9 cellular contexts compared by ENCODE assay signal in genomic region chr22:40180403-40180802, GRCh38. TPM values are rescaled to one million over a fixed set of nuclear protein-coding genes. Genes with fewer than 3 reads are reported as not detected.
DNase-seq lines count a peak whose midpoint lies in the region; ATAC-seq and TF ChIP-seq lines count a peak whose summit lies in the region.
"Had no signal": no experiment of that assay in that cellular context is flagged by ENCODE, and none has a peak within 500 bp of the region (broad histone marks: within the 10 kb centered on the region; RNA-seq: fewer than 3 reads in every experiment).

No MANE protein-coding gene starts in this region.

- no peak overlapping the region for H2BK5ac ChIP-seq in trophoblast cell (ENCODE audit: low read depth, low read length, poor library complexity)

- H3K4me2 ChIP-seq in OCI-LY3 (ENCODE audit: low read length): peak overlapping the region; percentile 97
- H3K4me2 ChIP-seq in trophoblast cell (ENCODE audit: low read length): no peak overlapping the region

- H3K9ac ChIP-seq in OCI-LY3 (ENCODE audit: low read length) (no peak overlapping the region), trophoblast cell (ENCODE audit: low read length) (no peak overlapping the region)

- no CpG with 5 or more reads among the region's 4 CpGs for WGBS in trophoblast cell (ENCODE audit: extremely low coverage, insufficient coverage, insufficient read length)

- H3K4me3 ChIP-seq in OCI-LY3 (ENCODE audit: low read length): peak overlapping the region; percentile 80; the same call in 1 of the 2 replicates
- no peak overlapping the region for H3K4me3 ChIP-seq in trophoblast cell (ENCODE audit: low read depth, low read length)

- H3K79me1 ChIP-seq in trophoblast cell (ENCODE audit: low read length): peaks cover 8% of the 10 kb centered on the region

- peak overlapping the region; percentile 82 to 87 for H3K4me3 Mint-ChIP-seq in effector memory CD8-positive, alpha-beta T cell

- H3K9me3 ChIP-seq in OCI-LY3 (ENCODE audit: insufficient read depth, low read length): no peaks in the 10 kb centered on the region
- H3K9me3 ChIP-seq in trophoblast cell (ENCODE audit: insufficient read depth, low read depth, low read length): no peaks in the 10 kb centered on the region

- DNase-seq in ELR (ENCODE audit: low read depth): peak; percentile 47
- DNase-seq in effector memory CD8-positive, alpha-beta T cell: no peak
- no peak for DNase-seq in trophoblast cell
- no peak for DNase-seq in 8988T
- no peak for DNase-seq in activated CD4-positive, CD25-positive, alpha-beta regulatory T cell (lab: John Stamatoyannopoulos, UW)
- no peak for DNase-seq in NCI-H1417 (lab: John Stamatoyannopoulos, UW)
- DNase-seq in GM19238 (ENCODE audit: insufficient read length, low spot score): no peak
- DNase-seq: NCI-H187 treated with DMSO at 0.1 percent for 48 hours had no signal

- peaks cover 54% of the 10 kb centered on the region for H4K20me1 ChIP-seq in OCI-LY3 (ENCODE audit: insufficient read depth, low read length)

- H4K12ac ChIP-seq in trophoblast cell (ENCODE audit: low read depth, low read length): no peak overlapping the region

- H3K27ac ChIP-seq in OCI-LY3 (ENCODE audit: low read length) (no peak overlapping the region), trophoblast cell (ENCODE audit: low read depth, low read length) (no peak overlapping the region)

- H2BK12ac ChIP-seq in trophoblast cell (ENCODE audit: low read length): no peak overlapping the region

- H3K14ac ChIP-seq in trophoblast cell (ENCODE audit: low read length): no peak overlapping the region

- H3K36me3 Mint-ChIP-seq in effector memory CD8-positive, alpha-beta T cell (ENCODE audit: insufficient read depth): peaks cover 14% of the 10 kb centered on the region

- H3K27me3 Mint-ChIP-seq in effector memory CD8-positive, alpha-beta T cell: no peaks in the 10 kb centered on the region

- no peak for ATAC-seq in effector memory CD8-positive, alpha-beta T cell (replicated peaks)

- no peak overlapping the region for H2AK5ac ChIP-seq in trophoblast cell (ENCODE audit: low read length)

- H3K23ac ChIP-seq in trophoblast cell (ENCODE audit: low read length): no peak overlapping the region

- H2AFZ ChIP-seq in OCI-LY3 (ENCODE audit: low read depth, low read length) (no peak overlapping the region), trophoblast cell (ENCODE audit: insufficient read depth, low read length, poor library complexity) (no peak overlapping the region)

- H4K8ac ChIP-seq in trophoblast cell (ENCODE audit: low read depth, low read length): no peak overlapping the region

- H3K9me3 Mint-ChIP-seq in effector memory CD8-positive, alpha-beta T cell: no peaks in the 10 kb centered on the region

- peak overlapping the region; percentile 88 to 91 for H3K27ac Mint-ChIP-seq in effector memory CD8-positive, alpha-beta T cell

- no peak overlapping the region for H4K91ac ChIP-seq in trophoblast cell (ENCODE audit: low read depth, low read length)

- no peak overlapping the region for H3K18ac ChIP-seq in trophoblast cell (ENCODE audit: low read length)

- H3K4me1 Mint-ChIP-seq in effector memory CD8-positive, alpha-beta T cell (ENCODE audit: low read depth in 2 of 2): peaks cover 62 to 75% of the 10 kb centered on the region in 2 donors

- no peak for TF ChIP-seq CTCF in OCI-LY3 (IDR thresholded peaks at IDR 0.05; ENCODE audit: low read depth, low read length)

- H3K27me3 ChIP-seq in OCI-LY3 (ENCODE audit: low read depth, low read length) (no peaks in the 10 kb centered on the region), trophoblast cell (ENCODE audit: insufficient read depth, low read length) (no peaks in the 10 kb centered on the region)

- H3K36me3 ChIP-seq in OCI-LY3 (replicated peaks; ENCODE audit: low read depth, low read length) (peaks cover 3% of the 10 kb centered on the region), trophoblast cell (ENCODE audit: control insufficient read depth in 1 of 2, insufficient read depth in 2 of 2, low read length in 2 of 2) (no peaks in the 10 kb centered on the region)

- H3K79me2 ChIP-seq in OCI-LY3 (ENCODE audit: low read length): peaks cover 76% of the 10 kb centered on the region
- H3K79me2 ChIP-seq in trophoblast cell (ENCODE audit: control insufficient read depth, insufficient read depth, low read length, poor library complexity): peaks cover 7% of the 10 kb centered on the region

- peak overlapping the region; percentile 57 for H3K4ac ChIP-seq in trophoblast cell (ENCODE audit: low read depth, low read length)

- H3K4me1 ChIP-seq in OCI-LY3 (ENCODE audit: low read length) (peaks cover 27% of the 10 kb centered on the region), trophoblast cell (ENCODE audit: control insufficient read depth in 1 of 2, insufficient read depth in 2 of 2, low read length in 2 of 2) (peaks cover 13 to 22% of the 10 kb centered on the region in 2 experiments)

- H2BK120ac ChIP-seq in trophoblast cell (ENCODE audit: insufficient read depth, low read length, poor library complexity): no peak overlapping the region

RNA-seq across cellular contexts. Expression of gene TNRC6B, which starts 2.7 kb away (rescaled TPM):
- polyA plus RNA-seq in trophoblast cell (2013): 8.2 and 9.3 TPM in 2 replicates
